7 cellular contexts compared by ENCODE assay signal in the genomic region with DNA sequence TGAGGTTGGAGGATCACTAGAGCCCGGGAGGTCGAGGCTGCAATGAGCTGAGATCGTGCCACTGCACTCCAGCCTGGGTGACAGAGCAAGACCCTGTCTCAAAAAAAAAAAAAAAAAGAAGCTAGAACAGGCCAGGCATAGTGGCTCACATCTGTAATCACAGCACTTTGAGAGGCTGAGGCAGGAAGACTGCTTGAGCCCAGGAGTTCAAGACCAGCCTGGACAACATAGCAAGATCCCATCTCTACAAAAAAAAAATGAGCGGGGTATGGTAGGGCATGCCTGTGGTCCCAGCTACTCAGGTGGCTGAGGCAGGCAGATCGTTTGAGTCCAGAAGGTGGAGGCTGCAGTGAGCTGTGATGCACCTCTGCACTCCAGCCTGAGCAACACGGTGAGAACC. TPM values are rescaled to one million over a fixed set of nuclear protein-coding genes. Genes with fewer than 3 reads are reported as not detected.
DNase-seq lines count a peak whose midpoint lies in the region; ATAC-seq, FAIRE-seq and TF ChIP-seq lines count a peak whose summit lies in the region.
"Not testable (repeated sequence)": the region's sequence is repeated elsewhere in the genome, so short reads cannot be mapped to it uniquely, and the experiment has no call there.

No MANE protein-coding gene starts in this region.

- H3K36me3 ChIP-seq in BLaER1 treated with 17β-estradiol and CSF1 and Interleukin-3, amounts not matched to agents 10 nM and 100 nM; HepG2 (replicated peaks in 1 of 2; ENCODE audit: control insufficient read depth in 1 of 2, insufficient read depth in 2 of 2, low read length in 2 of 2): not testable (repeated sequence)

- H4K20me1 ChIP-seq in BLaER1 treated with 17β-estradiol and CSF1 and Interleukin-3, amounts not matched to agents 10 nM and 100 nM, result peaks cover 57 to 100% (median 84%) of the 10 kb centered on the region in 11 experiments; a peak in 21 of 22 replicates
- H4K20me1 ChIP-seq in HepG2 (ENCODE audit: insufficient read depth, low read length), result not testable (repeated sequence)

- not testable (repeated sequence) for DNase-seq in CD4-positive, alpha-beta T cell; T-helper 17 cell; activated T-helper 2 cell treated with anti-CD3 and anti-CD28 coated beads, Interferon-gamma antibody, Interleukin-2, Interleukin-4, amounts not matched to agents 10 μg/mL and 5 μg/mL and 100 μg/mL, durations not matched to agents 14 hours and 24 hours and 36 hours (ENCODE audit: low spot score); HepG2 (ENCODE audit: low spot score); natural killer cell

- BruUV-seq in HepG2 (replicated peaks; lab: Mats Ljungman, UMichigan), result not testable (repeated sequence)

- not testable (repeated sequence) for TF ChIP-seq EP300 in HepG2 (IDR thresholded peaks at IDR 0.05; ENCODE audit: low read depth in 2 of 2, low read length in 2 of 2); HepG2 (CRISPR knock-in tag; IDR thresholded peaks at IDR 0.05; ENCODE audit: borderline replicate concordance)

- not testable (repeated sequence) for H3K9me3 Mint-ChIP-seq in CD4-positive, alpha-beta T cell; activated T-helper 2 cell treated with anti-CD3 and anti-CD28 coated beads, Interferon-gamma antibody, Interleukin-2, Interleukin-4, amounts not matched to agents 10 μg/mL and 5 μg/mL and 100 μg/mL, durations not matched to agents 14 hours and 24 hours and 36 hours; dendritic cell treated with granulocyte-macrophage colony-stimulating factor and Interleukin-4, amounts not matched to agents 40 ng/mL and 50 ng/mL, for 4 days; natural killer cell

- peaks cover 12% of the 10 kb centered on the region for H3K36me3 Mint-ChIP-seq in CD4-positive, alpha-beta T cell (ENCODE audit: low read depth)
- not testable (repeated sequence) for H3K36me3 Mint-ChIP-seq in T-helper 17 cell (ENCODE audit: low read depth); activated T-helper 2 cell treated with anti-CD3 and anti-CD28 coated beads, Interferon-gamma antibody, Interleukin-2, Interleukin-4, amounts not matched to agents 10 μg/mL and 5 μg/mL and 100 μg/mL, durations not matched to agents 14 hours and 24 hours and 36 hours (ENCODE audit: low read depth)
- peaks cover 30% of the 10 kb centered on the region for H3K36me3 Mint-ChIP-seq in dendritic cell treated with granulocyte-macrophage colony-stimulating factor and Interleukin-4, amounts not matched to agents 40 ng/mL and 50 ng/mL, for 4 days (ENCODE audit: low read depth)
- H3K36me3 Mint-ChIP-seq in natural killer cell, result peaks cover 11% of the 10 kb centered on the region

- peaks cover 64 to 100% (median 98%) of the 10 kb centered on the region in 10 experiments for H3K4me1 ChIP-seq in BLaER1 treated with 17β-estradiol and CSF1 and Interleukin-3, amounts not matched to agents 10 nM and 100 nM
- H3K4me1 ChIP-seq in HepG2 (ENCODE audit: insufficient read depth, low read length), result not testable (repeated sequence)

- not testable (repeated sequence) for H3K27me3 ChIP-seq in BLaER1 treated with 17β-estradiol and CSF1 and Interleukin-3, amounts not matched to agents 10 nM and 100 nM; CD4-positive, alpha-beta T cell (ENCODE audit: control insufficient read depth, insufficient read depth, low read length); HepG2 (ENCODE audit: control insufficient read depth in 1 of 2, insufficient read depth in 2 of 2, low read length in 2 of 2)

- H3K27ac Mint-ChIP-seq in CD4-positive, alpha-beta T cell, result peak overlapping the region; percentile 61
- H3K27ac Mint-ChIP-seq in T-helper 17 cell, result peak overlapping the region; percentile 60
- H3K27ac Mint-ChIP-seq in activated T-helper 2 cell treated with anti-CD3 and anti-CD28 coated beads, Interferon-gamma antibody, Interleukin-2, Interleukin-4, amounts not matched to agents 10 μg/mL and 5 μg/mL and 100 μg/mL, durations not matched to agents 14 hours and 24 hours and 36 hours, result peak overlapping the region; percentile 46
- H3K27ac Mint-ChIP-seq in dendritic cell treated with granulocyte-macrophage colony-stimulating factor and Interleukin-4, amounts not matched to agents 40 ng/mL and 50 ng/mL, for 4 days, result peak overlapping the region; percentile 4
- H3K27ac Mint-ChIP-seq in natural killer cell, result peak overlapping the region; percentile 23 to 38

- H3K4me1 Mint-ChIP-seq in CD4-positive, alpha-beta T cell (ENCODE audit: low read depth), result peaks cover 40% of the 10 kb centered on the region
- H3K4me1 Mint-ChIP-seq in T-helper 17 cell, result peaks cover 31% of the 10 kb centered on the region
- peaks cover 29% of the 10 kb centered on the region for H3K4me1 Mint-ChIP-seq in activated T-helper 2 cell treated with anti-CD3 and anti-CD28 coated beads, Interferon-gamma antibody, Interleukin-2, Interleukin-4, amounts not matched to agents 10 μg/mL and 5 μg/mL and 100 μg/mL, durations not matched to agents 14 hours and 24 hours and 36 hours (ENCODE audit: low read depth)
- peaks cover 72% of the 10 kb centered on the region for H3K4me1 Mint-ChIP-seq in dendritic cell treated with granulocyte-macrophage colony-stimulating factor and Interleukin-4, amounts not matched to agents 40 ng/mL and 50 ng/mL, for 4 days (ENCODE audit: low read depth)
- H3K4me1 Mint-ChIP-seq in natural killer cell, result peaks cover 49 to 56% of the 10 kb centered on the region in 2 donors

- in situ Hi-C loops in HepG2 (cut with HindIII; ENCODE audit: extremely low pct_ligation_motif_present, low pct_unique_long_range_greater_than_20kb), result not testable (repeated sequence)

- intact Hi-C loops in CD4-positive, alpha-beta T cell (cut with DNase I, micrococcal nuclease); activated T-helper 2 cell treated with anti-CD3 and anti-CD28 coated beads, Interferon-gamma antibody, Interleukin-2, Interleukin-4, amounts not matched to agents 10 μg/mL and 5 μg/mL and 100 μg/mL, durations not matched to agents 14 hours and 24 hours and 36 hours (cut with micrococcal nuclease); dendritic cell treated with granulocyte-macrophage colony-stimulating factor and Interleukin-4, amounts not matched to agents 40 ng/mL and 50 ng/mL, for 4 days (cut with micrococcal nuclease); HepG2 (cut with micrococcal nuclease; ENCODE audit: unreplicated experiment); natural killer cell (cut with micrococcal nuclease): not testable (repeated sequence)

- not testable (repeated sequence) for TF ChIP-seq CTCF in CD4-positive, alpha-beta T cell (IDR thresholded peaks at IDR 0.05); HepG2 (CRISPR knock-in tag; IDR thresholded peaks at IDR 0.05); natural killer cell (IDR thresholded peaks at IDR 0.05)

- CTCF ChIA-PET in CD4-positive, alpha-beta T cell (lab: Charles Lee), result interaction anchor here (0.7 kb wide), 1 partner anchor 111 kb away, joined by 4 read pairs; no protein-coding TSS in a partner anchor
- CTCF ChIA-PET in HepG2 (lab: Yijun Ruan, JAX; ENCODE audit: low intra/inter-chr PET ratio, low total read pairs), result not testable (repeated sequence)

- TF ChIP-seq POLR2A in HepG2 (IDR thresholded peaks at IDR 0.05; ENCODE audit: insufficient read depth in 1 of 2, low read depth in 2 of 2, low read length in 2 of 2), result not testable (repeated sequence)

- TF ChIP-seq RAD21 in HepG2 (CRISPR knock-in tag; IDR thresholded peaks at IDR 0.05), result not testable (repeated sequence)

- H3K9ac ChIP-seq in BLaER1 treated with 17β-estradiol and CSF1 and Interleukin-3, amounts not matched to agents 10 nM and 100 nM; HepG2 (ENCODE audit: insufficient read depth, low read depth, low read length): not testable (repeated sequence)

- not testable (repeated sequence) for H2AFZ ChIP-seq in HepG2 (ENCODE audit: low read length)

- not testable (repeated sequence) for H3K4me3 Mint-ChIP-seq in CD4-positive, alpha-beta T cell; T-helper 17 cell; activated T-helper 2 cell treated with anti-CD3 and anti-CD28 coated beads, Interferon-gamma antibody, Interleukin-2, Interleukin-4, amounts not matched to agents 10 μg/mL and 5 μg/mL and 100 μg/mL, durations not matched to agents 14 hours and 24 hours and 36 hours (ENCODE audit: low read depth); dendritic cell treated with granulocyte-macrophage colony-stimulating factor and Interleukin-4, amounts not matched to agents 40 ng/mL and 50 ng/mL, for 4 days; natural killer cell

- peak overlapping the region in 8 of 11 experiments; percentile 93 to 100 (median 98); a peak in 13 of 22 replicates for H3K4me2 ChIP-seq in BLaER1 treated with 17β-estradiol and CSF1 and Interleukin-3, amounts not matched to agents 10 nM and 100 nM
- H3K4me2 ChIP-seq in HepG2 (ENCODE audit: low read depth, low read length), result not testable (repeated sequence)

- FAIRE-seq in HepG2 (lab: Jason Lieb, UNC), result not testable (repeated sequence)

- not testable (repeated sequence) for H3K4me3 ChIP-seq in BLaER1 treated with 17β-estradiol and CSF1 and Interleukin-3, amounts not matched to agents 10 nM and 100 nM; HepG2 (replicated peaks in 1 of 3; ENCODE audit: insufficient read depth in 1 of 3, low read depth in 2 of 3, low read length in 3 of 3)

- H3K27me3 Mint-ChIP-seq in CD4-positive, alpha-beta T cell; T-helper 17 cell; activated T-helper 2 cell treated with anti-CD3 and anti-CD28 coated beads, Interferon-gamma antibody, Interleukin-2, Interleukin-4, amounts not matched to agents 10 μg/mL and 5 μg/mL and 100 μg/mL, durations not matched to agents 14 hours and 24 hours and 36 hours (ENCODE audit: low read depth); dendritic cell treated with granulocyte-macrophage colony-stimulating factor and Interleukin-4, amounts not matched to agents 40 ng/mL and 50 ng/mL, for 4 days; natural killer cell (ENCODE audit: low read depth in 2 of 2): not testable (repeated sequence)

- WGBS in HepG2 (ENCODE audit: low lambda C conversion rate), result 66% methylated on average over 6 of the region's 6 CpGs

- H3K27ac ChIP-seq in BLaER1 treated with 17β-estradiol and CSF1 and Interleukin-3, amounts not matched to agents 10 nM and 100 nM, result peak overlapping the region in 2 of 11 experiments; percentile 82 to 86; a peak in 2 of 22 replicates
- not testable (repeated sequence) for H3K27ac ChIP-seq in CD4-positive, alpha-beta T cell (ENCODE audit: low read depth, low read length); HepG2 (ENCODE audit: extremely low read length, insufficient read depth, low read length)

- peaks cover 41% of the 10 kb centered on the region for H3K79me2 ChIP-seq in HepG2 (ENCODE audit: insufficient read depth, low read length)

- not testable (repeated sequence) for ATAC-seq in CD4-positive, alpha-beta T cell (ENCODE audit: poor library complexity); T-helper 17 cell; natural killer cell
- peak; percentile 43; the same call in 2 of the 3 replicates for ATAC-seq in HepG2

- POLR2A ChIA-PET in CD4-positive, alpha-beta T cell (lab: Charles Lee), result not testable (repeated sequence)
- POLR2A ChIA-PET in HepG2 (lab: Yijun Ruan, JAX), result interaction anchor here (0.7 to 1.8 kb wide), 2 partner anchors 13 to 537 kb away, joined by 3 to 7 read pairs; a partner anchor contains a TSS

- H3K9me3 ChIP-seq in BLaER1 treated with 17β-estradiol and CSF1 and Interleukin-3, amounts not matched to agents 10 nM and 100 nM (replicated peaks in 1 of 11); CD4-positive, alpha-beta T cell (ENCODE audit: control insufficient read depth, low read length); T-helper 17 cell (ENCODE audit: control insufficient read depth, low read length, poor library complexity, severe bottlenecking); HepG2 (ENCODE audit: low read length): not testable (repeated sequence)

RNA-seq across cellular contexts. Expression of a gene that starts 11.9 kb away (rescaled TPM):
- 10 to 100 TPM; 77.4 to 77.7 TPM for total RNA-seq in CD4-positive, alpha-beta T cell
- 10 to 100 TPM; 60.1 to 62.6 TPM for total RNA-seq in T-helper 17 cell
- total RNA-seq in activated T-helper 2 cell treated with anti-CD3 and anti-CD28 coated beads, Interferon-gamma antibody, Interleukin-2, Interleukin-4, amounts not matched to agents 10 μg/mL and 5 μg/mL and 100 μg/mL, durations not matched to agents 14 hours and 24 hours and 36 hours, result 44.0 TPM in 2 replicates
- 6.4 and 11.0 TPM in 2 replicates for total RNA-seq in HepG2 (2016; rRNA removed; fragmentation: Illumina TruSeq; extraction: Trizol)
- 5.6 and 7.0 TPM in 2 replicates for total RNA-seq in HepG2 (2016; cell fraction: cytosol; rRNA removed; fragmentation: Illumina TruSeq; extraction: Trizol; ENCODE audit: low read depth)
- total RNA-seq in HepG2 (2016; cell fraction: insoluble cytoplasmic fraction; rRNA removed; fragmentation: Illumina TruSeq; extraction: Trizol), result 5.9 and 10.9 TPM in 2 replicates
- 4.2 and 5.2 TPM in 2 replicates for total RNA-seq in HepG2 (2016; cell fraction: membrane; rRNA removed; fragmentation: Illumina TruSeq; extraction: Trizol)
- total RNA-seq in HepG2 (2016; cell fraction: nucleus; rRNA removed; fragmentation: Illumina TruSeq; extraction: Trizol), result 11.8 and 16.0 TPM in 2 replicates
- 5.1 and 5.7 TPM in 2 replicates for polyA plus RNA-seq in HepG2 (2011; rRNA removed)
- polyA plus RNA-seq in HepG2 (2011; cell fraction: cytosol; rRNA removed), result 3.4 and 3.6 TPM in 2 replicates
- 32.9 and 41.6 TPM in 2 replicates for polyA plus RNA-seq in HepG2 (2011; cell fraction: nucleus; rRNA removed)
- polyA plus RNA-seq in HepG2 (2012), result 7.1 and 9.1 TPM in 2 replicates
- 0.58 and 0.88 TPM in 2 replicates for polyA plus RNA-seq in HepG2 (2016; cell fraction: cytosol; fragmentation: Illumina TruSeq; extraction: Trizol; ENCODE audit: low read depth)
- 6.9 and 7.1 TPM in 2 replicates for polyA plus RNA-seq in HepG2 (2016; cell fraction: insoluble cytoplasmic fraction; fragmentation: Illumina TruSeq; extraction: Trizol; ENCODE audit: low read depth)
- polyA plus RNA-seq in HepG2 (2016; cell fraction: membrane; fragmentation: Illumina TruSeq; extraction: Trizol; ENCODE audit: low read depth), result 1.6 and 1.8 TPM in 2 replicates
- 26.5 and 31.7 TPM in 2 replicates for polyA plus RNA-seq in HepG2 (2016; cell fraction: nucleus; fragmentation: Illumina TruSeq; extraction: Trizol; ENCODE audit: insufficient read depth, low read depth)
- 15.5 TPM in 2 replicates for polyA minus RNA-seq in HepG2 (2011; rRNA and poly(A)+ RNA removed; ENCODE audit: low replicate concordance)
- polyA minus RNA-seq in HepG2 (2011; cell fraction: cytosol; rRNA and poly(A)+ RNA removed), result 6.0 and 7.0 TPM in 2 replicates
- 25.0 and 27.4 TPM in 2 replicates for polyA minus RNA-seq in HepG2 (2011; cell fraction: nucleus; rRNA and poly(A)+ RNA removed)
- 10 to 100 TPM; 82.4 to 92.7 (median 87.4) TPM for total RNA-seq in natural killer cell

RNA-seq across cellular contexts. Expression of a gene that starts 25.6 kb away (rescaled TPM):
- 10 to 100 TPM; 57.7 to 61.5 TPM for total RNA-seq in CD4-positive, alpha-beta T cell
- total RNA-seq in T-helper 17 cell (10 to 100 TPM; 56.0 to 64.9 TPM), HepG2 (2016; rRNA removed; fragmentation: Illumina TruSeq; extraction: Trizol) (14.6 and 23.6 TPM in 2 replicates), natural killer cell (10 to 100 TPM; 58.4 to 76.5 (median 69.2) TPM)
- 35.2 and 36.8 TPM in 2 replicates for total RNA-seq in activated T-helper 2 cell treated with anti-CD3 and anti-CD28 coated beads, Interferon-gamma antibody, Interleukin-2, Interleukin-4, amounts not matched to agents 10 μg/mL and 5 μg/mL and 100 μg/mL, durations not matched to agents 14 hours and 24 hours and 36 hours
- total RNA-seq in HepG2 (2016; cell fraction: cytosol; rRNA removed; fragmentation: Illumina TruSeq; extraction: Trizol; ENCODE audit: low read depth), result 32.3 and 33.7 TPM in 2 replicates
- 10.5 and 22.9 TPM in 2 replicates for total RNA-seq in HepG2 (2016; cell fraction: insoluble cytoplasmic fraction; rRNA removed; fragmentation: Illumina TruSeq; extraction: Trizol)
- 48.2 and 50.4 TPM in 2 replicates for total RNA-seq in HepG2 (2016; cell fraction: membrane; rRNA removed; fragmentation: Illumina TruSeq; extraction: Trizol)
- total RNA-seq in HepG2 (2016; cell fraction: nucleus; rRNA removed; fragmentation: Illumina TruSeq; extraction: Trizol), result 18.0 and 23.5 TPM in 2 replicates
- polyA plus RNA-seq in HepG2 (2011; rRNA removed), result 27.6 and 33.7 TPM in 2 replicates
- 22.9 and 31.9 TPM in 2 replicates for polyA plus RNA-seq in HepG2 (2011; cell fraction: cytosol; rRNA removed)
- 175 and 213 TPM in 2 replicates for polyA plus RNA-seq in HepG2 (2011; cell fraction: nucleus; rRNA removed)
- 22.4 and 34.0 TPM in 2 replicates for polyA plus RNA-seq in HepG2 (2012)
- polyA plus RNA-seq in HepG2 (2016; cell fraction: cytosol; fragmentation: Illumina TruSeq; extraction: Trizol; ENCODE audit: low read depth), result 37.2 and 44.2 TPM in 2 replicates
- 16.9 and 23.7 TPM in 2 replicates for polyA plus RNA-seq in HepG2 (2016; cell fraction: insoluble cytoplasmic fraction; fragmentation: Illumina TruSeq; extraction: Trizol; ENCODE audit: low read depth)
- polyA plus RNA-seq in HepG2 (2016; cell fraction: membrane; fragmentation: Illumina TruSeq; extraction: Trizol; ENCODE audit: low read depth), result 47.5 and 52.5 TPM in 2 replicates
- polyA plus RNA-seq in HepG2 (2016; cell fraction: nucleus; fragmentation: Illumina TruSeq; extraction: Trizol; ENCODE audit: insufficient read depth, low read depth), result 55.8 and 60.4 TPM in 2 replicates
- polyA minus RNA-seq in HepG2 (2011; rRNA and poly(A)+ RNA removed; ENCODE audit: low replicate concordance), result 21.1 and 44.9 TPM in 2 replicates
- polyA minus RNA-seq in HepG2 (2011; cell fraction: cytosol; rRNA and poly(A)+ RNA removed), result 12.7 and 16.0 TPM in 2 replicates
- 29.4 and 36.3 TPM in 2 replicates for polyA minus RNA-seq in HepG2 (2011; cell fraction: nucleus; rRNA and poly(A)+ RNA removed)

RNA-seq across cellular contexts. Expression of a gene that starts 40.6 kb away (rescaled TPM):
- 10 to 100 TPM; 36.9 to 37.6 TPM for total RNA-seq in CD4-positive, alpha-beta T cell
- total RNA-seq in T-helper 17 cell (10 to 100 TPM; 34.9 to 36.2 TPM), HepG2 (2016; rRNA removed; fragmentation: Illumina TruSeq; extraction: Trizol) (not detected in 2 replicates), natural killer cell (10 to 100 TPM; 30.9 to 48.7 (median 44.2) TPM)
- 38.4 and 38.6 TPM in 2 replicates for total RNA-seq in activated T-helper 2 cell treated with anti-CD3 and anti-CD28 coated beads, Interferon-gamma antibody, Interleukin-2, Interleukin-4, amounts not matched to agents 10 μg/mL and 5 μg/mL and 100 μg/mL, durations not matched to agents 14 hours and 24 hours and 36 hours
- not detected in 2 replicates for total RNA-seq in HepG2 (2016; cell fraction: cytosol; rRNA removed; fragmentation: Illumina TruSeq; extraction: Trizol; ENCODE audit: low read depth)
- total RNA-seq in HepG2 (2016; cell fraction: insoluble cytoplasmic fraction; rRNA removed; fragmentation: Illumina TruSeq; extraction: Trizol), result not detected in 2 replicates
- not detected in 2 replicates for total RNA-seq in HepG2 (2016; cell fraction: membrane; rRNA removed; fragmentation: Illumina TruSeq; extraction: Trizol)
- not detected in 2 replicates for total RNA-seq in HepG2 (2016; cell fraction: nucleus; rRNA removed; fragmentation: Illumina TruSeq; extraction: Trizol)
- polyA plus RNA-seq in HepG2 (2011; rRNA removed), result not detected in 2 replicates
- not detected in 2 replicates for polyA plus RNA-seq in HepG2 (2011; cell fraction: cytosol; rRNA removed)
- not detected in 2 replicates for polyA plus RNA-seq in HepG2 (2011; cell fraction: nucleus; rRNA removed)
- polyA plus RNA-seq in HepG2 (2012), result 0.08 and 0.11 TPM in 2 replicates
- not detected in 2 replicates for polyA plus RNA-seq in HepG2 (2016; cell fraction: cytosol; fragmentation: Illumina TruSeq; extraction: Trizol; ENCODE audit: low read depth)
- not detected in 2 replicates for polyA plus RNA-seq in HepG2 (2016; cell fraction: insoluble cytoplasmic fraction; fragmentation: Illumina TruSeq; extraction: Trizol; ENCODE audit: low read depth)
- polyA plus RNA-seq in HepG2 (2016; cell fraction: membrane; fragmentation: Illumina TruSeq; extraction: Trizol; ENCODE audit: low read depth), result not detected in 2 replicates
- polyA plus RNA-seq in HepG2 (2016; cell fraction: nucleus; fragmentation: Illumina TruSeq; extraction: Trizol; ENCODE audit: insufficient read depth, low read depth), result not detected in 2 replicates
- 40.4 TPM in 1 of 2 replicates, not detected in the other for polyA minus RNA-seq in HepG2 (2011; rRNA and poly(A)+ RNA removed; ENCODE audit: low replicate concordance)
- not detected in 2 replicates for polyA minus RNA-seq in HepG2 (2011; cell fraction: cytosol; rRNA and poly(A)+ RNA removed)
- 0.26 TPM in 1 of 2 replicates, not detected in the other for polyA minus RNA-seq in HepG2 (2011; cell fraction: nucleus; rRNA and poly(A)+ RNA removed)

Comparison
In these comparisons a context has a peak if more than half of its experiments do, and no peak if none do; other contexts are left out.
1. H3K27ac Mint-ChIP-seq: peak in every context shown above with its lines; median percentile 61 in CD4-positive, alpha-beta T cell; 60 in T-helper 17 cell; 46 in activated T-helper 2 cell treated with anti-CD3 and anti-CD28 coated beads, Interferon-gamma antibody, Interleukin-2, Interleukin-4, amounts not matched to agents 10 μg/mL and 5 μg/mL and 100 μg/mL, durations not matched to agents 14 hours and 24 hours and 36 hours; 30 in natural killer cell; 4 in dendritic cell treated with granulocyte-macrophage colony-stimulating factor and Interleukin-4, amounts not matched to agents 40 ng/mL and 50 ng/mL, for 4 days.
2. RNA of a gene that starts 40.6 kb away (total RNA-seq): 30.9 to 48.7 TPM in natural killer cell, 38.4 to 38.6 TPM in activated T-helper 2 cell treated with anti-CD3 and anti-CD28 coated beads, Interferon-gamma antibody, Interleukin-2, Interleukin-4, amounts not matched to agents 10 μg/mL and 5 μg/mL and 100 μg/mL, durations not matched to agents 14 hours and 24 hours and 36 hours, 36.9 to 37.6 TPM in CD4-positive, alpha-beta T cell and 34.9 to 36.2 TPM in T-helper 17 cell; not detected in HepG2; every median in the first group is over 10 times any median in the second.